In the genomic region with DNA sequence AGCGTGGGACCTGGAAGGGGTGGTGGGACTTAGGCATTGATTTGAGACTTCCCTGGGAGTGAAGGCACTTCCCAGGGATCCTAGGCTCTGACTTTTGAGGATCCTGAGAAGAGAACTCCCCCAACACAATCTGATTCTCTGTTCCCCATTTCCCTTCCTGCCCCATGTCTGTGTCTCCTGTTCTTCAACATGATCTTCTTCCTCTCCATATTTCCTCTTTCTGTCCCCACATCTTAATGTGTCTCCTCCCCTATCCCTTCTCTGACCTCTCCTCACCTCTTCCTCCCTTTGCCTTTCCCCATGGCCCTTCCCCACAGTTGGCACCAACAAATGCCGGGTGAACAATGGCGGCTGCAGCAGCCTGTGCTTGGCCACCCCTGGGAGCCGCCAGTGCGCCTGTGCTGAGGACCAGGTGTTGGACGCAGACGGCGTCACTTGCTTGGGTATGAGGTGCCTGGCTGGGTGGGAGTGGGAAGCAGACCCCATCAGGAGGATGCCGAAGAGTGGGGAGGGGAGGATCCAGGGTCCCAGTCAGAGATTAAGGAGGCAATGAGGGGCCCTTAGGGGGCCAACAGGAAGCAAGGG, we compare ENCODE assay signal across 28 cellular contexts. TPM values are rescaled to one million over a fixed set of nuclear protein-coding genes. Genes with fewer than 3 reads are reported as not detected.
DNase-seq lines count a peak whose midpoint lies in the region; ATAC-seq, FAIRE-seq and TF ChIP-seq lines count a peak whose summit lies in the region.
"Had no signal": no experiment of that assay in that cellular context is flagged by ENCODE, and none has a peak within 500 bp of the region (broad histone marks: within the 10 kb centered on the region; RNA-seq: fewer than 3 reads in every experiment).

No MANE protein-coding gene starts in this region.

- no peak for DNase-seq in GM12891 (ENCODE audit: insufficient read length, low spot score)
- peak; percentile 79 for DNase-seq in NOMO-1 treated with DMSO at 0.1 percent for 48 hours (lab: John Stamatoyannopoulos, UW; ENCODE audit: unreplicated experiment)
- DNase-seq in sigmoid colon: peak; percentile 63
- no peak for DNase-seq in SW 1271 (lab: John Stamatoyannopoulos, UW)
- DNase-seq: activated CD4-positive, alpha-beta T cell treated with anti-CD3 and anti-CD28 coated beads, Interleukin-2, amount 10 ng/mL, durations not matched to agents 7 days and 5 days; aorta; CD8-positive, alpha-beta memory T cell; central memory CD4-positive, alpha-beta T cell; DMS153; immature natural killer cell; mucosa of descending colon; NCI-H187 treated with DMSO at 0.1 percent for 48 hours; PC-3; SHP77 treated with DMSO at 0.1 percent for 48 hours; T-helper 17 cell; uterus; WERI-Rb-1 had no signal

- no peaks in the 10 kb centered on the region for H3K27me3 ChIP-seq in sigmoid colon
- H3K27me3 ChIP-seq: uterus had no signal

- H3K9me3 ChIP-seq in sigmoid colon: no peaks in the 10 kb centered on the region
- H3K9me3 ChIP-seq: mucosa of descending colon, uterus had no signal

- H3K27ac ChIP-seq in cingulate gyrus (ENCODE audit: low read depth, low read length): peak overlapping the region; percentile 23
- H3K27ac ChIP-seq in sigmoid colon: no peak overlapping the region
- H3K27ac ChIP-seq: epithelial cell of prostate, uterus, WERI-Rb-1 had no signal

- no peak for ATAC-seq in HG02852 (IDR thresholded peaks at IDR 0.05; ENCODE audit: unreplicated experiment)
- no peak for ATAC-seq in HG03175 (IDR thresholded peaks at IDR 0.05; ENCODE audit: unreplicated experiment)
- ATAC-seq: left lobe of liver, mucosa of descending colon, PC-3, T-helper 17 cell had no signal

- H3K36me3 ChIP-seq in sigmoid colon: peaks cover 55 to 100% (median 72%) of the 10 kb centered on the region in 4 donors
- H3K36me3 ChIP-seq: uterus, WERI-Rb-1 had no signal

- intact Hi-C loops in sigmoid colon (cut with DNase I): no loop called here

- FAIRE-seq in GM12891 (lab: Jason Lieb, UNC): peak; percentile 26
- FAIRE-seq: G401.6 had no signal

- WGBS in sigmoid colon, 2 donors: 92 to 93% methylated on average over 9 of the region's 9 CpGs

- TF ChIP-seq POLR2A in GM12891 (IDR thresholded peaks at IDR 0.05; ENCODE audit: low read depth, low read length) (no peak), sigmoid colon (IDR thresholded peaks at IDR 0.05) (no peak)

- H3K4me3 ChIP-seq in sigmoid colon: no peak overlapping the region
- H3K4me3 ChIP-seq: mucosa of descending colon, uterus had no signal

- peaks cover 0 to 18% (median 6%) of the 10 kb centered on the region in 4 donors for H3K4me1 ChIP-seq in sigmoid colon
- H3K4me1 ChIP-seq: uterus had no signal

- no peak for TF ChIP-seq EP300 in sigmoid colon (IDR thresholded peaks at IDR 0.05)

- no peak for TF ChIP-seq CTCF in sigmoid colon (IDR thresholded peaks at IDR 0.05)

TF ChIP-seq in GM12891, 5 proteins besides CTCF, POLR2A, EP300 and RAD21:
- TF ChIP-seq POLR2AphosphoS5 (IDR thresholded peaks at IDR 0.05; ENCODE audit: low read depth, low read length) (no peak), SPI1 (IDR thresholded peaks at IDR 0.05; ENCODE audit: low read depth, low read length) (peak; percentile 43; the same call in 1 of the 2 replicates)
TF ChIP-seq in GM12891: peak in this region for 1.

RNA-seq across cellular contexts. Expression of a gene that starts 15.2 kb away (rescaled TPM):
- polyA plus RNA-seq in GM12891 (2012; ENCODE audit: low read depth, missing spikeins): not detected
- not detected for total RNA-seq in sigmoid colon
- polyA plus RNA-seq in sigmoid colon: not detected
- total RNA-seq: activated CD4-positive, alpha-beta T cell treated with anti-CD3 and anti-CD28 coated beads, Interleukin-2, amount 10 ng/mL, durations not matched to agents 7 days and 5 days; activated T-helper 1 cell treated with anti-CD3 and anti-CD28 coated beads, Interleukin-12 subunit alpha, Interleukin-12 subunit beta, Interleukin-2, Interleukin-4 antibody, amounts not matched to agents 30 ng/mL and 10 ng/mL and 1 ng/mL, durations not matched to agents 14 hours and 24 hours and 36 hours; aorta; CD8-positive, alpha-beta memory T cell; left lobe of liver; mucosa of descending colon; PC-3; progenitor cell of endocrine pancreas; T-helper 17 cell; uterus had no signal
- polyA plus RNA-seq: aorta; CD8-positive, alpha-beta memory T cell; IgD-negative memory B cell; immature natural killer cell; neural cell had no signal

RNA-seq across cellular contexts. Expression of a gene that starts 34.4 kb away (rescaled TPM):
- 0.47 TPM for polyA plus RNA-seq in GM12891 (2012; ENCODE audit: low read depth, missing spikeins)
- total RNA-seq in sigmoid colon: 100 to 1,000 TPM; 147 to 262 (median 204) TPM
- polyA plus RNA-seq in sigmoid colon: 10 to 100 TPM; 11.4 to 57.9 (median 14.1) TPM

RNA-seq across cellular contexts. Expression of a gene that starts 51.5 kb away (rescaled TPM):
- polyA plus RNA-seq in GM12891 (2012; ENCODE audit: low read depth, missing spikeins): 99.5 TPM
- total RNA-seq in sigmoid colon: 100 to 1,000 TPM; 105 to 163 (median 113) TPM
- 100 to 1,000 TPM in 2 of 3 donors, 10 to 100 TPM in 1; 66.1 to 210 (median 123) TPM for polyA plus RNA-seq in sigmoid colon
- polyA plus RNA-seq: neural cell had no signal

RNA-seq across cellular contexts. Expression of a gene that starts 54.0 kb away (rescaled TPM):
- 0.24 TPM for polyA plus RNA-seq in GM12891 (2012; ENCODE audit: low read depth, missing spikeins)
- total RNA-seq in sigmoid colon: not detected
- polyA plus RNA-seq in sigmoid colon: under 1 TPM in 1 of 3 donors, not detected in 2; 0.13 TPM
- total RNA-seq: skeletal muscle tissue, T-helper 17 cell had no signal
- polyA plus RNA-seq: CD8-positive, alpha-beta memory T cell; immature natural killer cell had no signal

Comparison
In these comparisons a context has a peak if more than half of its experiments do, and no peak if none do; other contexts are left out.
1. DNase-seq: peak in NOMO-1 treated with DMSO at 0.1 percent for 48 hours (single experiment) and sigmoid colon (single experiment); none in GM12891 (single experiment) and SW 1271 (0 of 2).